In the genomic region with DNA sequence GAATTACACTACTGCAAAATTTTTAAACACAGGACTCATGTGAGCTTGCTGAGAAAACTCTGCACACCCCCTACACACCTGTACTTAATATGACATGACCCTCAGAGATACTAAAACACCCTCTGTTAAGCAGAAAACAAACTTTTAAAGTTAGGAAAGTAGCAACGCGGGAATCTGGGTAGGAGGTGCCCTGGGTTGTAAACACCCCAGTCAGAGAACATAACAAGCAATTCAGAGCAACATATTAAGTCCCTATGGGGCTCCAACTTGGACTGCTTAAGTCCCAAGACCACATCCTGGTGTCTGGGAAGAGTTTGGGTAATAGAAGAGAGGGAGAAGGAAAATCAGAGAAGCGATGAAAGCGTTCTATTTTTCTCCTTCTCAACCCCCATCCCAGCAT, we compare ENCODE assay signal across 7 cellular contexts. TPM values are rescaled to one million over a fixed set of nuclear protein-coding genes. Genes with fewer than 3 reads are reported as not detected.
A peak's percentile ranks its signal among the peaks of the same experiment; 100 is the strongest.
DNase-seq lines count a peak whose midpoint lies in the region; ATAC-seq and TF ChIP-seq lines count a peak whose summit lies in the region.

No MANE protein-coding gene starts in this region.

- CTCF ChIA-PET in activated CD8-positive, alpha-beta T cell treated with anti-CD3 and anti-CD28 coated beads, Interleukin-2, amount 10 ng/mL, durations not matched to agents 7 days and 5 days (lab: Charles Lee): interaction anchor here (1.0 to 5.3 kb wide), 4 partner anchors 9 to 132 kb away, joined by 3 to 36 read pairs (median 4); partner anchors contain the start of gene ATP5MC2

- no peak for TF ChIP-seq CTCF in HL-60 (IDR thresholded peaks at IDR 0.05; ENCODE audit: insufficient read depth, low read length)

- H3K27ac Mint-ChIP-seq in activated CD8-positive, alpha-beta T cell treated with anti-CD3 and anti-CD28 coated beads, Interleukin-2, amount 10 ng/mL, durations not matched to agents 7 days and 5 days: peak overlapping the region; percentile 96
- H3K27ac Mint-ChIP-seq in stimulated activated naive CD8-positive, alpha-beta T cell treated with anti-CD3 and anti-CD28 coated beads, Interleukin-15, amount 100 ng/mL, for 72 hours: peak overlapping the region; percentile 99

- peaks cover 16% of the 10 kb centered on the region for H3K4me1 ChIP-seq in iPS-18a (ENCODE audit: control insufficient read depth, low read depth, low read length)

- H3K36me3 Mint-ChIP-seq in activated CD8-positive, alpha-beta T cell treated with anti-CD3 and anti-CD28 coated beads, Interleukin-2, amount 10 ng/mL, durations not matched to agents 7 days and 5 days (ENCODE audit: low read depth): peaks cover 11% of the 10 kb centered on the region

- peak overlapping the region; percentile 24 for H3K9ac ChIP-seq in iPS-18a (ENCODE audit: low read length)

- no peaks in the 10 kb centered on the region for H3K27me3 ChIP-seq in HL-60 (ENCODE audit: insufficient read depth, poor library complexity, severe bottlenecking)
- no peaks in the 10 kb centered on the region for H3K27me3 ChIP-seq in iPS-18a (ENCODE audit: control insufficient read depth, insufficient read depth, low read length)

- peaks cover 32% of the 10 kb centered on the region for H3K4me1 Mint-ChIP-seq in activated CD8-positive, alpha-beta T cell treated with anti-CD3 and anti-CD28 coated beads, Interleukin-2, amount 10 ng/mL, durations not matched to agents 7 days and 5 days (ENCODE audit: low read depth)
- peaks cover 43% of the 10 kb centered on the region for H3K4me1 Mint-ChIP-seq in stimulated activated naive CD8-positive, alpha-beta T cell treated with anti-CD3 and anti-CD28 coated beads, Interleukin-15, amount 100 ng/mL, for 72 hours

- no peaks in the 10 kb centered on the region for H3K27me3 Mint-ChIP-seq in activated CD8-positive, alpha-beta T cell treated with anti-CD3 and anti-CD28 coated beads, Interleukin-2, amount 10 ng/mL, durations not matched to agents 7 days and 5 days (ENCODE audit: low read depth)
- no peaks in the 10 kb centered on the region for H3K27me3 Mint-ChIP-seq in stimulated activated naive CD8-positive, alpha-beta T cell treated with anti-CD3 and anti-CD28 coated beads, Interleukin-15, amount 100 ng/mL, for 72 hours

- peak overlapping the region; percentile 98 for H3K4me3 Mint-ChIP-seq in activated CD8-positive, alpha-beta T cell treated with anti-CD3 and anti-CD28 coated beads, Interleukin-2, amount 10 ng/mL, durations not matched to agents 7 days and 5 days
- peak overlapping the region; percentile 95 to 97 for H3K4me3 Mint-ChIP-seq in stimulated activated naive CD8-positive, alpha-beta T cell treated with anti-CD3 and anti-CD28 coated beads, Interleukin-15, amount 100 ng/mL, for 72 hours

- H3K4me3 ChIP-seq in HL-60 (replicated peaks; ENCODE audit: insufficient read depth, low read length): peak overlapping the region; percentile 84
- H3K4me3 ChIP-seq in iPS-18a (ENCODE audit: low read length): peak overlapping the region; percentile 89

- POLR2A ChIA-PET in activated CD8-positive, alpha-beta T cell treated with anti-CD3 and anti-CD28 coated beads, Interleukin-2, amount 10 ng/mL, durations not matched to agents 7 days and 5 days (lab: Charles Lee): no interaction called here

- no peaks in the 10 kb centered on the region for H3K36me3 ChIP-seq in iPS-18a (ENCODE audit: control insufficient read depth, low read depth, low read length)

- no peaks in the 10 kb centered on the region for H3K9me3 Mint-ChIP-seq in activated CD8-positive, alpha-beta T cell treated with anti-CD3 and anti-CD28 coated beads, Interleukin-2, amount 10 ng/mL, durations not matched to agents 7 days and 5 days (ENCODE audit: insufficient read depth)
- H3K9me3 Mint-ChIP-seq in stimulated activated naive CD8-positive, alpha-beta T cell treated with anti-CD3 and anti-CD28 coated beads, Interleukin-15, amount 100 ng/mL, for 72 hours: no peaks in the 10 kb centered on the region

- DNase-seq in HL-60 (ENCODE audit: low read depth in 1 of 2, low spot score in 1 of 2): no peak
- DNase-seq in activated CD8-positive, alpha-beta T cell treated with anti-CD3 and anti-CD28 coated beads, Interleukin-2, amount 10 ng/mL, durations not matched to agents 7 days and 5 days: no peak
- DNase-seq in stimulated activated naive CD8-positive, alpha-beta T cell treated with anti-CD3 and anti-CD28 coated beads, Interleukin-15, amount 100 ng/mL, for 72 hours: no peak
- DNase-seq in iPS-NIHi7 (ENCODE audit: extremely low spot score): no peak

- ATAC-seq in activated CD8-positive, alpha-beta T cell treated with anti-CD3 and anti-CD28 coated beads, Interleukin-2, amount 10 ng/mL, durations not matched to agents 7 days and 5 days: no peak
- no peak for ATAC-seq in stimulated activated naive CD8-positive, alpha-beta T cell treated with anti-CD3 and anti-CD28 coated beads, Interleukin-15, amount 100 ng/mL, for 72 hours
- ATAC-seq in GM21526 (IDR thresholded peaks at IDR 0.05; ENCODE audit: low FRiP score, unreplicated experiment) (no peak), GM21447 (IDR thresholded peaks at IDR 0.05; ENCODE audit: unreplicated experiment) (no peak)

- H3K9me3 ChIP-seq in iPS-18a (ENCODE audit: control insufficient read depth, low read depth, low read length): no peaks in the 10 kb centered on the region

- H3K27ac ChIP-seq in HL-60 (replicated peaks): peak overlapping the region; percentile 98
- no peak overlapping the region for H3K27ac ChIP-seq in iPS-18a (ENCODE audit: low read length)

RNA-seq across cellular contexts. Expression of gene ATF7, which starts 1.2 kb away (rescaled TPM):
- 10 to 100 TPM; 27.7 to 28.7 TPM for total RNA-seq in activated CD8-positive, alpha-beta T cell treated with anti-CD3 and anti-CD28 coated beads, Interleukin-2, amount 10 ng/mL, durations not matched to agents 7 days and 5 days

RNA-seq across cellular contexts. Expression of gene ATP5MC2, which starts 50.9 kb away (rescaled TPM):
- 100 to 1,000 TPM; 241 to 247 TPM for total RNA-seq in activated CD8-positive, alpha-beta T cell treated with anti-CD3 and anti-CD28 coated beads, Interleukin-2, amount 10 ng/mL, durations not matched to agents 7 days and 5 days
